24 cellular contexts compared by ENCODE assay signal in genomic region chr12:132953163-132953425, GRCh38.
"Had no signal": no experiment of that assay in that cellular context is flagged by ENCODE, and none has a peak within 500 bp of the region (broad histone marks: within the 10 kb centered on the region; RNA-seq: fewer than 3 reads in every experiment).

No MANE protein-coding gene starts in this region.

- H3K27ac ChIP-seq: HL-60, KMS-11, RWPE1, SJCRH30 had no signal

- H3K27me3 Mint-ChIP-seq: IgD-negative memory B cell had no signal

- DNase-seq: Kasumi-1, MV-4-11, NCI-H1048, NCI-H1105, NCI-H1417 treated with DMSO at 0.1 percent for 48 hours, NCI-H146, NCI-H1694 treated with DMSO at 0.1 percent for 48 hours, NCI-H1930, NCI-H2081, NCI-H2107, NCI-H2227 treated with DMSO at 0.1 percent for 48 hours, NCI-H524 treated with DMSO at 0.1 percent for 48 hours, NCI-H69, NCI-H774, PC-3, SHP77 treated with DMSO at 0.1 percent for 48 hours, SJCRH30 had no signal

- H3K4me1 ChIP-seq: SJCRH30 had no signal

- H3K27me3 ChIP-seq: SJCRH30 had no signal

- H3K4me3 ChIP-seq: K562, SJCRH30 had no signal

- H3K9ac ChIP-seq: KMS-11 had no signal

- H3K4me2 ChIP-seq: KMS-11 had no signal

- ATAC-seq: K562, Panc1, PC-3, SK-N-SH treated with all-trans-retinoic acid at 6 μM for 48 hours had no signal
